Comparison of ENCODE assay signal across 2 cellular contexts in genomic region chr15:44250566-44250965, GRCh38.
TF ChIP-seq lines count a peak whose summit lies in the region.

No MANE protein-coding gene starts in this region.

TF ChIP-seq in IMR-90, 13 proteins besides CTCF, POLR2A, EP300 and RAD21:
- no peak for TF ChIP-seq ELK1 (IDR thresholded peaks at IDR 0.05; ENCODE audit: borderline replicate concordance, low read depth, low read length)
- no peak for TF ChIP-seq CEBPB (IDR thresholded peaks at IDR 0.05; ENCODE audit: low read depth, low read length)
- TF ChIP-seq FOS (IDR thresholded peaks at IDR 0.05; ENCODE audit: low read depth, low read length) = no peak
- TF ChIP-seq MAFK (IDR thresholded peaks at IDR 0.05; ENCODE audit: low read depth, low read length) = no peak
- TF ChIP-seq SMC3 (IDR thresholded peaks at IDR 0.05; ENCODE audit: low read depth, low read length) = no peak
- no peak for TF ChIP-seq NFE2L2 (IDR thresholded peaks at IDR 0.05; ENCODE audit: low read depth, low read length)
- no peak for TF ChIP-seq RFX5 (IDR thresholded peaks at IDR 0.05; ENCODE audit: low read depth, low read length)
- TF ChIP-seq USF2 (IDR thresholded peaks at IDR 0.05; ENCODE audit: low read depth, low read length) = no peak
- TF ChIP-seq RCOR1 (IDR thresholded peaks at IDR 0.05; ENCODE audit: insufficient replicate concordance, low read length) = no peak
- TF ChIP-seq CHD1 (IDR thresholded peaks at IDR 0.05; ENCODE audit: low read depth, low read length) = no peak
- TF ChIP-seq MAZ (IDR thresholded peaks at IDR 0.05; ENCODE audit: borderline replicate concordance, low read depth, low read length) = no peak
- TF ChIP-seq BHLHE40 (IDR thresholded peaks at IDR 0.05; ENCODE audit: low read depth, low read length) = no peak
- TF ChIP-seq MXI1 (IDR thresholded peaks at IDR 0.05; ENCODE audit: borderline replicate concordance, low read depth, low read length) = no peak

TF ChIP-seq in neural cell, 6 proteins besides CTCF, POLR2A, EP300 and RAD21:
- TF ChIP-seq SMC3 (conservative IDR thresholded peaks at IDR 0.05; ENCODE audit: poor library complexity) (no peak), POLR2AphosphoS5 (IDR thresholded peaks at IDR 0.05) (no peak), TAF1 (IDR thresholded peaks at IDR 0.05; ENCODE audit: low read depth) (no peak), EZH2 (IDR thresholded peaks at IDR 0.05; ENCODE audit: borderline replicate concordance, insufficient read depth, low read length, poor library complexity, severe bottlenecking) (no peak), REST (IDR thresholded peaks at IDR 0.05; ENCODE audit: borderline replicate concordance) (no peak), MXI1 (conservative IDR thresholded peaks at IDR 0.05; ENCODE audit: poor library complexity, severe bottlenecking) (no peak)
